Comparison of ENCODE assay signal across 9 cellular contexts in the genomic region with DNA sequence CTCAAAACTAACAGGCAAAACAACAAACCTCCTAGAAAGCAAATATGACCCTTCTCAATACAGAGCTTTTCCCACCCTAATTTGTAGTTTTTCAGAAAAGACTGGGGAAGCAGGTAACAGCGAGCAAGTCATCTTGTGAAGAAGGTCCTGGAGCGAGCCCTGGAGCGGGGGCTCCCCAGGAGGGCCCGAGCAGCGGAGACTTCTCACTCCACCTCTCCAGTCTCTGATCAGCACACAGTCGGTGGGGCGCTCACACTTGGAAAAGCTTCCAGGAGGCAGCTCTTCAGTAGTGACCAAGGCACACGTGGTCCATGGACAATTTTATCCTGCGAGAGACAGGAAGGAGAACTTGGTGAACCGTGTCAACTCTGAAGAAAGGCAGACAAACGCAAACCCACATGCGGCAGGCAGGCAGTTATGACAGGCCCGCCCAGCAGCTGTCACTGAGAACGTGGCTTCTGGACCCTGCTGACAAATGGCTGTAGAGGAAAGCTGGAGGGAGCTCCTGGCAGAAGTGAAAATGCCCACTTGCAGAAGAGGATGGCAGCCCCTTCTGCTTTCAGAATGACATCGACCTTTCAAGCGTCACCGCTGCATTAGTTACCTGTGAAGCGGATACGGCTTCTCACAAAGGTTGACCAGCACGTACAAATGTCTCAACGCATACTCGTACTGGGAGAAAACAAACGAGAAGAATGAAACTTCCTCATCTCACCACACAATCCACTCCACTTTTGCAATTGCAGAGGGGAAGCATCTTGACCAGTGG. TPM values are rescaled to one million over a fixed set of nuclear protein-coding genes. Genes with fewer than 3 reads are reported as not detected.
DNase-seq lines count a peak whose midpoint lies in the region; ATAC-seq and TF ChIP-seq lines count a peak whose summit lies in the region.
"Had no signal": no experiment of that assay in that cellular context is flagged by ENCODE, and none has a peak within 500 bp of the region (broad histone marks: within the 10 kb centered on the region; RNA-seq: fewer than 3 reads in every experiment).

No MANE protein-coding gene starts in this region.

- no peak for TF ChIP-seq CTCF in upper lobe of right lung (IDR thresholded peaks at IDR 0.05)
- TF ChIP-seq CTCF in progenitor cell of endocrine pancreas (IDR thresholded peaks at IDR 0.05; ENCODE audit: unreplicated experiment) = no peak

- no peak overlapping the region for H3K4me3 Mint-ChIP-seq in stimulated activated naive CD8-positive, alpha-beta T cell treated with anti-CD3 and anti-CD28 coated beads, Interleukin-15, amount 100 ng/mL, for 72 hours
- no peak overlapping the region for H3K4me3 Mint-ChIP-seq in central memory CD8-positive, alpha-beta T cell
- no peak overlapping the region for H3K4me3 Mint-ChIP-seq in progenitor cell of endocrine pancreas (ENCODE audit: low read depth)
- H3K4me3 Mint-ChIP-seq: naive thymus-derived CD8-positive, alpha-beta T cell had no signal

- H3K27ac ChIP-seq in upper lobe of right lung = no peak overlapping the region

- H3K36me3 Mint-ChIP-seq in central memory CD8-positive, alpha-beta T cell (ENCODE audit: insufficient read depth) = peaks cover 10% of the 10 kb centered on the region
- peaks cover 20% of the 10 kb centered on the region for H3K36me3 Mint-ChIP-seq in progenitor cell of endocrine pancreas (ENCODE audit: insufficient read depth)

- H3K9me3 Mint-ChIP-seq in stimulated activated naive CD8-positive, alpha-beta T cell treated with anti-CD3 and anti-CD28 coated beads, Interleukin-15, amount 100 ng/mL, for 72 hours = no peaks in the 10 kb centered on the region
- H3K9me3 Mint-ChIP-seq in central memory CD8-positive, alpha-beta T cell = no peaks in the 10 kb centered on the region
- H3K9me3 Mint-ChIP-seq in progenitor cell of endocrine pancreas (ENCODE audit: low read depth) = no peaks in the 10 kb centered on the region
- H3K9me3 Mint-ChIP-seq: naive thymus-derived CD8-positive, alpha-beta T cell had no signal

- peaks cover 4% of the 10 kb centered on the region for H3K4me1 ChIP-seq in upper lobe of right lung

- no peak for DNase-seq in stimulated activated naive CD8-positive, alpha-beta T cell treated with anti-CD3 and anti-CD28 coated beads, Interleukin-15, Interleukin-2, amounts not matched to agents 100 U/mL and 50 U/mL, for 24 hours
- no peak for DNase-seq in stimulated activated naive CD8-positive, alpha-beta T cell treated with anti-CD3 and anti-CD28 coated beads, Interleukin-15, amount 100 ng/mL, for 72 hours
- DNase-seq in central memory CD8-positive, alpha-beta T cell (ENCODE audit: low spot score in 2 of 2) = no peak
- DNase-seq in upper lobe of right lung (no peak), HuH-7.5 (ENCODE audit: low spot score) (no peak), T-helper 1 cell (no peak), progenitor cell of endocrine pancreas (ENCODE audit: low spot score, unreplicated experiment) (no peak)

- H3K9me3 ChIP-seq in upper lobe of right lung = no peaks in the 10 kb centered on the region

- H3K27me3 Mint-ChIP-seq in stimulated activated naive CD8-positive, alpha-beta T cell treated with anti-CD3 and anti-CD28 coated beads, Interleukin-15, amount 100 ng/mL, for 72 hours = peaks cover 19% of the 10 kb centered on the region
- peaks cover 67% of the 10 kb centered on the region for H3K27me3 Mint-ChIP-seq in central memory CD8-positive, alpha-beta T cell
- H3K27me3 Mint-ChIP-seq in progenitor cell of endocrine pancreas = no peaks in the 10 kb centered on the region
- H3K27me3 Mint-ChIP-seq: naive thymus-derived CD8-positive, alpha-beta T cell had no signal

- no peaks in the 10 kb centered on the region for H3K27me3 ChIP-seq in upper lobe of right lung

- peak; percentile 77 for ATAC-seq in stimulated activated naive CD8-positive, alpha-beta T cell treated with anti-CD3 and anti-CD28 coated beads, Interleukin-15, Interleukin-2, amounts not matched to agents 100 U/mL and 50 U/mL, for 24 hours
- ATAC-seq in stimulated activated naive CD8-positive, alpha-beta T cell treated with anti-CD3 and anti-CD28 coated beads, Interleukin-15, amount 100 ng/mL, for 72 hours = no peak
- ATAC-seq in HG03139 (IDR thresholded peaks at IDR 0.05; ENCODE audit: unreplicated experiment) (peak; percentile 92), upper lobe of right lung (peak; percentile 73)
- peak; percentile 36 for ATAC-seq in central memory CD8-positive, alpha-beta T cell (replicated peaks; ENCODE audit: extremely low read depth, poor library complexity, severe bottlenecking)

- H3K27ac Mint-ChIP-seq in stimulated activated naive CD8-positive, alpha-beta T cell treated with anti-CD3 and anti-CD28 coated beads, Interleukin-15, amount 100 ng/mL, for 72 hours = peak overlapping the region in 1 of 2 donors; percentile 27
- no peak overlapping the region for H3K27ac Mint-ChIP-seq in central memory CD8-positive, alpha-beta T cell (ENCODE audit: low read depth)
- H3K27ac Mint-ChIP-seq in progenitor cell of endocrine pancreas = no peak overlapping the region
- H3K27ac Mint-ChIP-seq: naive thymus-derived CD8-positive, alpha-beta T cell had no signal

- intact Hi-C loops in upper lobe of right lung (cut with DNase I) = no loop called here

- H3K4me1 Mint-ChIP-seq in stimulated activated naive CD8-positive, alpha-beta T cell treated with anti-CD3 and anti-CD28 coated beads, Interleukin-15, amount 100 ng/mL, for 72 hours = peaks cover 12% of the 10 kb centered on the region
- H3K4me1 Mint-ChIP-seq in central memory CD8-positive, alpha-beta T cell = no peaks in the 10 kb centered on the region
- peaks cover 4% of the 10 kb centered on the region for H3K4me1 Mint-ChIP-seq in progenitor cell of endocrine pancreas (ENCODE audit: low read depth)

- no peak overlapping the region for H3K4me3 ChIP-seq in upper lobe of right lung

- H3K36me3 ChIP-seq in upper lobe of right lung = peaks cover 43% of the 10 kb centered on the region

RNA-seq across cellular contexts. Expression of a gene that starts 44.2 kb away (rescaled TPM):
- total RNA-seq in upper lobe of right lung (140 TPM), progenitor cell of endocrine pancreas (63.3 and 73.2 TPM in 2 replicates)
